Comparison of ENCODE assay signal across 16 cellular contexts in genomic region chr17:32015245-32016013, GRCh38. TPM values are rescaled to one million over a fixed set of nuclear protein-coding genes. Genes with fewer than 3 reads are reported as not detected.
DNase-seq lines count a peak whose midpoint lies in the region; ATAC-seq lines count a peak whose summit lies in the region.
"Had no signal": no experiment of that assay in that cellular context is flagged by ENCODE, and none has a peak within 500 bp of the region (broad histone marks: within the 10 kb centered on the region; RNA-seq: fewer than 3 reads in every experiment).

No MANE protein-coding gene starts in this region.

- ATAC-seq in HG03039 (IDR thresholded peaks at IDR 0.05; ENCODE audit: unreplicated experiment) (no peak), GM18498 (IDR thresholded peaks at IDR 0.05; ENCODE audit: unreplicated experiment) (no peak)
- ATAC-seq: activated naive CD4-positive, alpha-beta T cell treated with anti-CD3 and anti-CD28 coated beads, Interleukin-2, amount 50 U/mL, for 72 hours; SK-N-SH treated with all-trans-retinoic acid at 6 μM for 48 hours had no signal

- DNase-seq in COR-L47 (lab: John Stamatoyannopoulos, UW) (peak; percentile 66), M059J (ENCODE audit: low read depth) (peak; percentile 79), NCI-H510A (lab: John Stamatoyannopoulos, UW) (peak; percentile 88), fibroblast of gingiva (ENCODE audit: low read depth) (peak; percentile 61), cerebellum (ENCODE audit: low spot score) (no peak), UCSD-AML1 (lab: John Stamatoyannopoulos, UW; ENCODE audit: unreplicated experiment) (no peak)
- DNase-seq: activated CD4-positive, alpha-beta T cell treated with anti-CD3 and anti-CD28 coated beads, Interleukin-2, amount 50 U/mL, for 4 hours; C1 segment of cervical spinal cord; effector memory CD4-positive, alpha-beta T cell; hippocampal formation; mesenchymal stem cell; NCI-H1694 treated with DMSO at 0.1 percent for 48 hours had no signal

RNA-seq across cellular contexts. Expression of gene LRRC37B, which starts 8.2 kb away (rescaled TPM):
- 8.7 and 12.9 TPM in 2 replicates for total RNA-seq in M059J (2014; rRNA removed; shearing (Covaris generic))
- 79.8 TPM for total RNA-seq in cerebellum

Comparison
In these comparisons a context has a peak if more than half of its experiments do, and no peak if none do; other contexts are left out.
1. DNase-seq: peak in COR-L47 (single experiment), M059J (single experiment), NCI-H510A (single experiment) and fibroblast of gingiva (single experiment); none in cerebellum (single experiment) and UCSD-AML1 (single experiment).